ENCODE assay signal across 1 cellular context in the genomic region with DNA sequence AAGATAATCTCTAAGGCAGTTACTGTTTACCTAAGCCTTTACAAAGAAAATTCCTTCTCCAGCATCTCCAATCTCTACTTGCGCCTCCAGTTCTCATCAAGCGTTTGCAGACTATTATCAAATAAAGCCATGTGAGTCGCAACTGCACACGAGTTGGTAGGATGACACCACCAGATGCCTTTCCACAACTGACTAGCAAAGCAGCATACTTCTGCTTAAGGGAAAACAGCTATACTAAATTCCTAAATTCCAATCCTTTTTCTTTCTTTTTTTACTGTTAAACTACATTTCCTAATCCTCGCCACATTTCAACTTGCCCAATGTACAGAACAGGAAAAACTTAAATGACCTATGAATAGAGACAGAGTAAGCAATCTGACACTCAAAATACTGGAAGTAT.
TF ChIP-seq lines count a peak whose summit lies in the region.

No MANE protein-coding gene starts in this region.

TF ChIP-seq in IMR-90, 13 proteins besides CTCF, POLR2A, EP300 and RAD21:
- TF ChIP-seq CEBPB (IDR thresholded peaks at IDR 0.05; ENCODE audit: low read depth, low read length) (no peak), MAFK (IDR thresholded peaks at IDR 0.05; ENCODE audit: low read depth, low read length) (no peak), MAZ (IDR thresholded peaks at IDR 0.05; ENCODE audit: borderline replicate concordance, low read depth, low read length) (no peak)
- TF ChIP-seq, protein P1, sequence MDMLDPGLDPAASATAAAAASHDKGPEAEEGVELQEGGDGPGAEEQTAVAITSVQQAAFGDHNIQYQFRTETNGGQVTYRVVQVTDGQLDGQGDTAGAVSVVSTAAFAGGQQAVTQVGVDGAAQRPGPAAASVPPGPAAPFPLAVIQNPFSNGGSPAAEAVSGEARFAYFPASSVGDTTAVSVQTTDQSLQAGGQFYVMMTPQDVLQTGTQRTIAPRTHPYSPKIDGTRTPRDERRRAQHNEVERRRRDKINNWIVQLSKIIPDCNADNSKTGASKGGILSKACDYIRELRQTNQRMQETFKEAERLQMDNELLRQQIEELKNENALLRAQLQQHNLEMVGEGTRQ (IDR thresholded peaks at IDR 0.05; ENCODE audit: low read depth, low read length), result no peak
